In the genomic region with DNA sequence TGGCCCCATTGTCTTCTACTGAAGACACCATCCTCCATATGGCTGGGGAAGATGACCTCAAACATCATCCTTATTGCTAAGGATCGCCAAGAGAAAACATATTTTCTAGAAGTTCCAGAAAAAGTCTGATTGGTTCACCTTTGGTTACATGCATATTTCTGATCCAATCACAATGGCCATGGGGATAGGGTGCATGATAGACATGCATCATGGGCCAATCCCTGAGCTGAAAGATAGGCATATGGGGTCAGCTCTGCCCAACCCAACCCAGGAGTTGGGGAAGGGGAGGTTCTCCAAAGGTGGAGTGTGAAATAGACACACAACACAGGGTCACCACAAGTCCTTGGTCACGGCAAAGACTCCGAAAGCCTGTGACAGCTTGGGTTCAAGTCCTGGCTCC, we compare ENCODE assay signal across 23 cellular contexts.
"Had no signal": no experiment of that assay in that cellular context is flagged by ENCODE, and none has a peak within 500 bp of the region (broad histone marks: within the 10 kb centered on the region; RNA-seq: fewer than 3 reads in every experiment).

No MANE protein-coding gene starts in this region.

- H3K36me3 ChIP-seq: colonic mucosa, gastrocnemius medialis, neutrophil, pancreas, right atrium auricular region, stomach, thyroid gland, upper lobe of left lung, uterus had no signal

- H3K27me3 ChIP-seq: colonic mucosa, gastrocnemius medialis, pancreas, right atrium auricular region, stomach, thyroid gland, upper lobe of left lung, uterus had no signal

- ATAC-seq: gastrocnemius medialis; left lobe of liver; mucosa of descending colon; natural killer cell treated with Interleukin-12 subunit alpha and Interleukin-12 subunit beta and Interleukin-15 and Interleukin-18, amount 100 ng/mL, for 72 hours; pancreas; sciatic nerve; stimulated activated effector memory CD8-positive, alpha-beta T cell treated with anti-CD3 and anti-CD28 coated beads, Interleukin-12 subunit alpha, Interleukin-12 subunit beta, amount 100 ng/mL, for 72 hours had no signal

- H3K4me1 ChIP-seq: colonic mucosa, gastrocnemius medialis, right atrium auricular region, uterus had no signal

- H3K27ac ChIP-seq: colonic mucosa, gastrocnemius medialis, neutrophil, pancreas, right atrium auricular region, stomach, thyroid gland, upper lobe of left lung, uterus had no signal

- FAIRE-seq: kidney, pancreas had no signal

- H3K9me3 ChIP-seq: colonic mucosa, gastrocnemius medialis, mucosa of descending colon, neutrophil, pancreas, right atrium auricular region, stomach, thyroid gland, upper lobe of left lung, uterus had no signal

- DNase-seq: colonic mucosa; effector CD8-positive, alpha-beta T cell; endodermal cell; gastrocnemius medialis; head of caudate nucleus; kidney; mucosa of descending colon; naive B cell; pancreas; stimulated activated CD4-positive, alpha-beta T cell treated with anti-CD3 and anti-CD28 coated beads, Interleukin-2, amount 100 ng/mL, for 24 hours; stimulated activated CD4-positive, alpha-beta T cell treated with anti-CD3 and anti-CD28 coated beads, Interleukin-4, amount 100 ng/mL, for 24 hours; stimulated activated naive CD4-positive, alpha-beta T cell treated with Interleukin-2 at 50 U/mL for 16 hours; stomach; thyroid gland; upper lobe of left lung; uterus had no signal

- H3K4me3 ChIP-seq: colonic mucosa, gastrocnemius medialis, lung, mucosa of descending colon, pancreas, right atrium auricular region, stomach, thyroid gland, upper lobe of left lung, uterus had no signal
